In the genomic region with DNA sequence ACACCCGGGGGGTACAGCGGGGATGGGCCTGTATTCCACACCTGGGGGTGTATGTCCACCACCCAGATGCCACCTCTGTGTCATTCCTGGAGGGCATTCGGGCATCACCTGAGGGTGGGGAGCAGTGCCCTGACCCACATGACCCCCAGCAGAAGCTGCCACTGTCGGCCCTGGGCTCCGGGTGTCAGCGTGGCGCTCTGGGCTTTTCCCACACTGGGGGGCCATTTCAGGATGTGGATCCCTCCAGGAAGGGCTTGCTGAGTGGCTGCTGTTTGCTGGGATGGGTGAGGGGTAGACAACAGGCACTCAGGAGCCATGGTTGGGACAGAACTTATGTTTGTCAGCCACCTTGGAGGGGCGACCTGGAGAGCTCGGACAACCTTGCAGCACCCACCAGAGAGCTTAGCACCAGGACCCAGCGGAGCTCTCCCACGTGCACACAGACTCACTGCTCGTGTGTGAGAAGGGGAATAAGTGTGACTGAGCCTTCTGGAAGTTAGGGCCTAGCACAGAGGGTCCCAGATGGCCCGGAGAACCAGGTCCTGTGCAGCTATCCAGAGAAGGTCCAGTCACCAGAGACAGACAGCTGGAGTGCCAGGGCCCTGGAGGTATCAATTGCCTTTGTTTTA, we compare ENCODE assay signal across 18 cellular contexts.
A peak's percentile ranks its signal among the peaks of the same experiment; 100 is the strongest.
DNase-seq lines count a peak whose midpoint lies in the region; ATAC-seq and TF ChIP-seq lines count a peak whose summit lies in the region.
"Had no signal": no experiment of that assay in that cellular context is flagged by ENCODE, and none has a peak within 500 bp of the region (broad histone marks: within the 10 kb centered on the region; RNA-seq: fewer than 3 reads in every experiment).

No MANE protein-coding gene starts in this region.

- H2BK5ac ChIP-seq in trophoblast cell (ENCODE audit: low read depth, low read length, poor library complexity) = no peak overlapping the region

- no CpG with 5 or more reads among the region's 13 CpGs for WGBS in trophoblast cell (ENCODE audit: extremely low coverage, insufficient coverage, insufficient read length)

- H3K4me3 ChIP-seq in BE2C (ENCODE audit: low read depth, low read length) (no peak overlapping the region), left ventricle myocardium inferior (no peak overlapping the region), trophoblast cell (ENCODE audit: low read depth, low read length) (no peak overlapping the region)
- H3K4me3 ChIP-seq: GM12878, K562, uterus had no signal

- H3K9me3 ChIP-seq in BE2C = no peaks in the 10 kb centered on the region
- no peaks in the 10 kb centered on the region for H3K9me3 ChIP-seq in left ventricle myocardium inferior (replicated peaks)
- H3K9me3 ChIP-seq in trophoblast cell (ENCODE audit: insufficient read depth, low read depth, low read length) = peaks cover 67% of the 10 kb centered on the region
- H3K9me3 ChIP-seq: uterus had no signal

- H3K4ac ChIP-seq in trophoblast cell (ENCODE audit: low read depth, low read length) = no peak overlapping the region

- no peaks in the 10 kb centered on the region for H3K27me3 ChIP-seq in BE2C
- H3K27me3 ChIP-seq in left ventricle myocardium inferior (ENCODE audit: low read depth) = no peaks in the 10 kb centered on the region
- H3K27me3 ChIP-seq in trophoblast cell (ENCODE audit: insufficient read depth, low read length) = no peaks in the 10 kb centered on the region
- H3K27me3 ChIP-seq: uterus had no signal

- no peak overlapping the region for H2AK5ac ChIP-seq in trophoblast cell (ENCODE audit: low read length)

- no peak overlapping the region for H3K23ac ChIP-seq in trophoblast cell (ENCODE audit: low read length)

- no peak overlapping the region for H3K18ac ChIP-seq in trophoblast cell (ENCODE audit: low read length)

- TF ChIP-seq CTCF in BE2C (IDR thresholded peaks at IDR 0.05; ENCODE audit: low read depth, low read length) (no peak), left ventricle myocardium inferior (IDR thresholded peaks at IDR 0.05; ENCODE audit: borderline replicate concordance) (no peak), GM13976 (IDR thresholded peaks at IDR 0.05; ENCODE audit: borderline replicate concordance, control extremely low read depth, extremely low read depth, insufficient read depth, missing control alignments) (no peak)

- no peaks in the 10 kb centered on the region for H3K79me2 ChIP-seq in trophoblast cell (ENCODE audit: control insufficient read depth, insufficient read depth, low read length, poor library complexity)

- peak overlapping the region; percentile 25 for H3K27ac ChIP-seq in left ventricle myocardium inferior (replicated peaks)
- no peak overlapping the region for H3K27ac ChIP-seq in trophoblast cell (ENCODE audit: low read depth, low read length)
- H3K27ac ChIP-seq: uterus had no signal

- no peak overlapping the region for H4K12ac ChIP-seq in trophoblast cell (ENCODE audit: low read depth, low read length)

- no peak overlapping the region for H4K91ac ChIP-seq in trophoblast cell (ENCODE audit: low read depth, low read length)

- H3K4me1 ChIP-seq in BE2C = no peaks in the 10 kb centered on the region
- peaks cover 19% of the 10 kb centered on the region for H3K4me1 ChIP-seq in left ventricle myocardium inferior
- no peaks in the 10 kb centered on the region for H3K4me1 ChIP-seq in trophoblast cell (ENCODE audit: control insufficient read depth in 1 of 2, insufficient read depth in 2 of 2, low read length in 2 of 2)
- H3K4me1 ChIP-seq: uterus had no signal

- in situ Hi-C loops in GM13976 (cut with MboI; ENCODE audit: low sequenced_read_pairs, unreplicated experiment) = no loop called here

- DNase-seq in BE2C = peak; percentile 2
- DNase-seq in D341Med (ENCODE audit: low spot score) = peak; percentile 46
- no peak for DNase-seq in left ventricle myocardium inferior
- DNase-seq in trophoblast cell = no peak
- no peak for DNase-seq in NCI-H748 (lab: John Stamatoyannopoulos, UW; ENCODE audit: unreplicated experiment)
- DNase-seq in GM13976 (ENCODE audit: low spot score) = no peak
- DNase-seq: activated CD4-positive, alpha-beta T cell treated with anti-CD3 and anti-CD28 coated beads, Interleukin-2, amount 50 U/mL, for 48 hours; central memory CD4-positive, alpha-beta T cell; GF-D8; NCI-H187 treated with DMSO at 0.1 percent for 48 hours; NCI-H446 treated with DMSO at 0.1 percent for 48 hours; NK-92 treated with Interleukin-12 subunit alpha and Interleukin-12 subunit beta, amount 100 ng/mL, for 24 hours; RPMI8226 had no signal

- no peak overlapping the region for H3K14ac ChIP-seq in trophoblast cell (ENCODE audit: low read length)

- intact Hi-C loops in left ventricle myocardium inferior (cut with micrococcal nuclease) = no loop called here

- peak overlapping the region; percentile 6 for H3K4me2 ChIP-seq in trophoblast cell (ENCODE audit: low read length)

- H3K36me3 ChIP-seq in BE2C = no peaks in the 10 kb centered on the region
- H3K36me3 ChIP-seq in left ventricle myocardium inferior = no peaks in the 10 kb centered on the region
- H3K36me3 ChIP-seq in trophoblast cell (ENCODE audit: control insufficient read depth in 1 of 2, insufficient read depth in 2 of 2, low read length in 2 of 2) = no peaks in the 10 kb centered on the region
- H3K36me3 ChIP-seq: uterus had no signal

- no peak overlapping the region for H2BK120ac ChIP-seq in trophoblast cell (ENCODE audit: insufficient read depth, low read length, poor library complexity)

- no peak overlapping the region for H4K8ac ChIP-seq in trophoblast cell (ENCODE audit: low read depth, low read length)

- no peak overlapping the region for H2BK12ac ChIP-seq in trophoblast cell (ENCODE audit: low read length)

- ATAC-seq in GM21737 (IDR thresholded peaks at IDR 0.05; ENCODE audit: unreplicated experiment) = no peak
- ATAC-seq: GM12878, HCT116, K562 had no signal

- H2AFZ ChIP-seq in trophoblast cell (ENCODE audit: insufficient read depth, low read length, poor library complexity) = no peak overlapping the region

- H3K79me1 ChIP-seq in trophoblast cell (ENCODE audit: low read length) = no peaks in the 10 kb centered on the region

- H3K9ac ChIP-seq in trophoblast cell (ENCODE audit: low read length) = no peak overlapping the region

Comparison
In these comparisons a context has a peak if more than half of its experiments do, and no peak if none do; other contexts are left out.
1. DNase-seq: peak in BE2C (single experiment) and D341Med (single experiment); none in left ventricle myocardium inferior (single experiment), trophoblast cell (0 of 2), NCI-H748 (single experiment) and GM13976 (single experiment).